In the genomic region with DNA sequence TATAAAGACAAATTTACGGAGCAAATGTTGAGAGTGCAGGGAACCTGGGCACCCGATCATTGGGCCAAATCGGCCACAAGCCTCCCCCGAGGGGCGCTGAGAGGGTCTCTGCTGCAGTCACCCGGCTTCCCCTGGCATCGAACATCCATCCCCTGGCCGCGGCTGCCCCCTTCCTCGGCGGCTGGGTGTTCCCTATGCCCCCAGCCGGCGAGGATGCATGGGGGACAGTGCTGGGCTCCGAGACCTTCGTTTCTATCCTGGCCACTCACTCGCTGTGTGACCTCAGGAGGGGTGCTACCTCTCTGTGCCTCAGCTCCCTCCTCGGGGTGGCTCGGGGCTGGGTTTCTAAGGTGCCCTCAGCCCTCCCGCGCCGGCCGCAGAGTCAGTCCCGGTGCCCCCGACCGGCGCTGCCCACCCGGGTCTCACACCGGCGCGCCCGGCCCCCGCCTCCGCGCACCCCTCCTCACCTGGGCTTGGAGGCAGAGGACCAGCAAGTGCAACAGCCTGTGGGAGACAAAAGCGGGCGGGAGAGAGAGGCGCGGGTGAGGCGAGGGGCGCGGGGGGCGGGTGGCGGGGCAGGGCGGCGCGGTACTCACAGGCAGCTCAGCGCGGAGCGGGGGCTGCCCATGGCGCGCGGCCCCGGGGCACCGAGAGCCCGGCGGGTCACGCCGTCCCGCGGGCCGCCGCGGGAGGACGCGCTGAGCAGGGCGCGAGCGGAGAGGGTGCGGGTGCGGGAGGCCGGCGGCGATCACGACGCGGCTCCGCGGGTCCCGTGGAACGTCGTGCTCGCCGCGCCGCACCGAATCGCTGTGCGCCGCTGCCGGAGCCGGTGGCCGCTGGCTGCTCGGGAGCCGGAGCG, we compare ENCODE assay signal across 13 cellular contexts. TPM values are rescaled to one million over a fixed set of nuclear protein-coding genes. Genes with fewer than 3 reads are reported as not detected.
A peak's percentile ranks its signal among the peaks of the same experiment; 100 is the strongest.
DNase-seq lines count a peak whose midpoint lies in the region; ATAC-seq, FAIRE-seq and TF ChIP-seq lines count a peak whose summit lies in the region.
"Had no signal": no experiment of that assay in that cellular context is flagged by ENCODE, and none has a peak within 500 bp of the region (broad histone marks: within the 10 kb centered on the region; RNA-seq: fewer than 3 reads in every experiment).

A gene with protein sequence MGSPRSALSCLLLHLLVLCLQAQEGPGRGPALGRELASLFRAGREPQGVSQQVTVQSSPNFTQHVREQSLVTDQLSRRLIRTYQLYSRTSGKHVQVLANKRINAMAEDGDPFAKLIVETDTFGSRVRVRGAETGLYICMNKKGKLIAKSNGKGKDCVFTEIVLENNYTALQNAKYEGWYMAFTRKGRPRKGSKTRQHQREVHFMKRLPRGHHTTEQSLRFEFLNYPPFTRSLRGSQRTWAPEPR (minus strand): TSS at position 842 of the 859 bp plus-strand sequence. CDS start 214 bp downstream, at position 628.

- POLR2A ChIA-PET in endothelial cell of umbilical vein (lab: Charles Lee), result no interaction called here

- dilution Hi-C loops in endothelial cell of umbilical vein (cut with MboI; ENCODE audit: extremely low pct_ligation_motif_present, low sequenced_read_pairs), result no loop called here

- FAIRE-seq in endothelial cell of umbilical vein (lab: Jason Lieb, UNC), result no peak
- FAIRE-seq: A204.1 had no signal

- no peaks in the 10 kb centered on the region for H3K9me3 ChIP-seq in HUES64 (ENCODE audit: insufficient read depth, low read depth, low read length)
- H3K9me3 ChIP-seq in endothelial cell of umbilical vein (replicated peaks; ENCODE audit: control insufficient read depth, insufficient read depth, low read length), result no peaks in the 10 kb centered on the region
- H3K9me3 ChIP-seq in prostate gland, result no peaks in the 10 kb centered on the region

- no peaks in the 10 kb centered on the region for H3K79me2 ChIP-seq in endothelial cell of umbilical vein (ENCODE audit: control insufficient read depth, insufficient read depth, low read length)

- H3K9me1 ChIP-seq in endothelial cell of umbilical vein (replicated peaks; ENCODE audit: control insufficient read depth, extremely low read depth, insufficient read depth, low read length), result no peaks in the 10 kb centered on the region

- CTCF ChIA-PET in endothelial cell of umbilical vein (lab: Charles Lee), result interaction anchor here (1.4 kb wide), 1 partner anchor 173 kb away, joined by 4 read pairs; no protein-coding TSS in a partner anchor

- peaks cover 90% of the 10 kb centered on the region for H3K27me3 ChIP-seq in HUES64 (ENCODE audit: insufficient read depth, low read length)
- H3K27me3 ChIP-seq in endothelial cell of umbilical vein (ENCODE audit: control insufficient read depth in 2 of 2, insufficient read depth in 2 of 2, low read length in 2 of 2), result peaks cover 57 to 71% of the 10 kb centered on the region in 2 experiments
- H3K27me3 ChIP-seq in prostate gland (replicated peaks; ENCODE audit: insufficient read depth), result peaks cover 16% of the 10 kb centered on the region

- no peak for ATAC-seq in HG03457 (IDR thresholded peaks at IDR 0.05; ENCODE audit: unreplicated experiment)
- ATAC-seq in HG03378 (IDR thresholded peaks at IDR 0.05; ENCODE audit: unreplicated experiment), result no peak
- ATAC-seq: left colon had no signal

- H3K36me3 ChIP-seq in HUES64 (ENCODE audit: insufficient read depth, low read length) (no peaks in the 10 kb centered on the region), endothelial cell of umbilical vein (ENCODE audit: control insufficient read depth in 2 of 2, extremely low read depth in 1 of 2, insufficient read depth in 2 of 2, low read length in 2 of 2) (no peaks in the 10 kb centered on the region), prostate gland (no peaks in the 10 kb centered on the region)

- H3K4me3 ChIP-seq in HUES64 (ENCODE audit: low read length) (peak within 1 kb of the TSS; percentile 49), endothelial cell of umbilical vein (replicated peaks in 1 of 3; ENCODE audit: insufficient read depth in 1 of 3, low read depth in 1 of 3, low read length in 3 of 3) (no peak within 1 kb of the TSS), prostate gland (peak within 1 kb of the TSS; percentile 4 to 24)

- DNase-seq in DMS53 (lab: John Stamatoyannopoulos, UW), result peak; percentile 43
- no peak for DNase-seq in DMS53 treated with DMSO at 0.1 percent for 48 hours (lab: John Stamatoyannopoulos, UW; ENCODE audit: unreplicated experiment)
- no peak for DNase-seq in endothelial cell of umbilical vein (ENCODE audit: low read depth, low spot score)
- no peak for DNase-seq in prostate gland (ENCODE audit: low spot score)
- no peak for DNase-seq in SKM-1 (lab: John Stamatoyannopoulos, UW; ENCODE audit: unreplicated experiment)
- DNase-seq: effector CD8-positive, alpha-beta T cell; left colon; NCI-H1092 treated with DMSO at 0.1 percent for 48 hours had no signal

- H4K20me1 ChIP-seq in endothelial cell of umbilical vein (replicated peaks; ENCODE audit: control insufficient read depth, extremely low read depth, insufficient read depth, low read length), result no peaks in the 10 kb centered on the region

- intact Hi-C loops in endothelial cell of umbilical vein (cut with micrococcal nuclease), result no loop called here
- intact Hi-C loops in prostate gland (cut with DNase I), result no loop called here

- no peak for TF ChIP-seq CTCF in endothelial cell of umbilical vein (IDR thresholded peaks at IDR 0.05; ENCODE audit: extremely low read depth in 1 of 2, insufficient read depth in 1 of 2, low read depth in 1 of 2, low read length in 2 of 2)
- no peak for TF ChIP-seq CTCF in prostate gland (IDR thresholded peaks at IDR 0.05)

- H3K4me1 ChIP-seq in HUES64 (ENCODE audit: insufficient read depth, low read length), result peaks cover 46% of the 10 kb centered on the region
- peaks cover 11% of the 10 kb centered on the region for H3K4me1 ChIP-seq in endothelial cell of umbilical vein (ENCODE audit: control insufficient read depth, extremely low read depth, insufficient read depth, low read length)
- peaks cover 3% of the 10 kb centered on the region for H3K4me1 ChIP-seq in prostate gland (replicated peaks)

- H3K9ac ChIP-seq in HUES64 (ENCODE audit: low read depth, low read length) (no peak within 1 kb of the TSS), endothelial cell of umbilical vein (replicated peaks; ENCODE audit: extremely low read depth, insufficient read depth, low read length) (no peak within 1 kb of the TSS)

- TF ChIP-seq POLR2A in endothelial cell of umbilical vein (IDR thresholded peaks at IDR 0.05; ENCODE audit: low read depth, low read length) (no peak), prostate gland (IDR thresholded peaks at IDR 0.05) (no peak)

- H2AFZ ChIP-seq in endothelial cell of umbilical vein (ENCODE audit: low read depth, low read length), result no peak within 1 kb of the TSS

- no peak within 1 kb of the TSS for H3K4me2 ChIP-seq in endothelial cell of umbilical vein (ENCODE audit: insufficient read depth, low read length)

- WGBS in HUES64, result under 1% methylated on average over 86 of the region's 95 CpGs
- WGBS in prostate gland, result 2% methylated on average over 57 of the region's 95 CpGs

- no TSS peak for BruUV-seq in endothelial cell of umbilical vein (replicated peaks; lab: Mats Ljungman, UMichigan)

- H3K27ac ChIP-seq in HUES64 (ENCODE audit: low read depth, low read length), result no peak within 1 kb of the TSS
- no peak within 1 kb of the TSS for H3K27ac ChIP-seq in endothelial cell of umbilical vein (ENCODE audit: insufficient read depth, low read depth, low read length)
- no peak within 1 kb of the TSS for H3K27ac ChIP-seq in prostate gland

TF ChIP-seq in endothelial cell of umbilical vein, 7 proteins besides CTCF, POLR2A, EP300 and RAD21:
- no peak for TF ChIP-seq GATA2 (IDR thresholded peaks at IDR 0.05; ENCODE audit: insufficient read depth, insufficient read length, low read depth, low read length)
- TF ChIP-seq EZH2 (IDR thresholded peaks at IDR 0.05; ENCODE audit: borderline replicate concordance, low read depth, low read length, severe bottlenecking), result peak; percentile 97

RNA-seq across cellular contexts. Expression of the gene that starts here (rescaled TPM):
- 22.1 TPM for polyA plus RNA-seq in HUES64 (2013, experiment 1 of 2)
- 20.0 TPM for polyA plus RNA-seq in HUES64 (2013, experiment 2 of 2)
- total RNA-seq in endothelial cell of umbilical vein, result 0.39 and 0.44 TPM in 2 replicates
- polyA plus RNA-seq in endothelial cell of umbilical vein, result not detected in 2 replicates
- polyA plus RNA-seq in endothelial cell of umbilical vein (2011; cell fraction: cytosol; rRNA removed), result not detected in 2 replicates
- polyA plus RNA-seq in endothelial cell of umbilical vein (2011; cell fraction: nucleus; rRNA removed), result 0.31 and 0.62 TPM in 2 replicates
- not detected in 2 replicates for polyA plus RNA-seq in endothelial cell of umbilical vein (2012)
- not detected in 2 replicates for polyA minus RNA-seq in endothelial cell of umbilical vein
- not detected for polyA minus RNA-seq in endothelial cell of umbilical vein (2011; cell fraction: cytosol; rRNA and poly(A)+ RNA removed)
- polyA minus RNA-seq in endothelial cell of umbilical vein (2011; cell fraction: nucleus; rRNA and poly(A)+ RNA removed), result not detected in 2 replicates
- 1 to 10 TPM in 1 of 2 donors, not detected in 1; 1.2 TPM for total RNA-seq in prostate gland
- total RNA-seq: left colon, temporal lobe had no signal

Comparison
In these comparisons a context has a peak if more than half of its experiments do, and no peak if none do; other contexts are left out.
1. H3K4me3 ChIP-seq: peak in HUES64 (single experiment) and prostate gland (2 of 2); none in endothelial cell of umbilical vein (0 of 3).